ENCODE assay signal across 25 cellular contexts in genomic region chr17:34452769-34453168, GRCh38.
"Had no signal": no experiment of that assay in that cellular context is flagged by ENCODE, and none has a peak within 500 bp of the region (broad histone marks: within the 10 kb centered on the region; RNA-seq: fewer than 3 reads in every experiment).

No MANE protein-coding gene starts in this region.

- H3K27ac Mint-ChIP-seq: activated CD4-positive, alpha-beta memory T cell treated with anti-CD3 and anti-CD28 coated beads, Interleukin-2, amount 10 ng/mL, durations not matched to agents 7 days and 5 days; activated naive CD4-positive, alpha-beta T cell treated with anti-CD3 and anti-CD28 coated beads, Interleukin-2, amount 10 ng/mL, durations not matched to agents 7 days and 5 days; activated naive CD8-positive, alpha-beta T cell treated with anti-CD3 and anti-CD28 coated beads, Interleukin-2, amount 10 ng/mL, durations not matched to agents 7 days and 5 days; activated T-cell treated with anti-CD3 and anti-CD28 coated beads, Interleukin-2, amount 50 U/mL, for 72 hours; activated T-helper 2 cell treated with anti-CD3 and anti-CD28 coated beads, Interferon-gamma antibody, Interleukin-2, Interleukin-4, amounts not matched to agents 10 μg/mL and 5 μg/mL and 100 μg/mL, durations not matched to agents 14 hours and 24 hours and 36 hours; brain had no signal

- H3K4me1 Mint-ChIP-seq: activated CD4-positive, alpha-beta memory T cell treated with anti-CD3 and anti-CD28 coated beads, Interleukin-2, amount 10 ng/mL, durations not matched to agents 7 days and 5 days; activated naive CD4-positive, alpha-beta T cell treated with anti-CD3 and anti-CD28 coated beads, Interleukin-2, amount 10 ng/mL, durations not matched to agents 7 days and 5 days; brain had no signal

- H3K27me3 ChIP-seq: ascending aorta had no signal

- ATAC-seq: activated T-cell treated with anti-CD3 and anti-CD28 coated beads, Interleukin-2, amount 50 U/mL, for 72 hours had no signal

- H3K4me2 ChIP-seq: PC-9 had no signal

- H3K27ac ChIP-seq: ascending aorta, PC-9, SK-N-MC, VCaP had no signal

- H3K4me1 ChIP-seq: ascending aorta had no signal

- H3K4me3 ChIP-seq: ascending aorta, MG63, PC-9, SK-N-MC had no signal

- H2AFZ ChIP-seq: PC-9 had no signal

- H3K36me3 ChIP-seq: ascending aorta, MG63 had no signal

- H3K9me3 ChIP-seq: ascending aorta, MG63 had no signal

- H3K36me3 Mint-ChIP-seq: activated naive CD4-positive, alpha-beta T cell treated with anti-CD3 and anti-CD28 coated beads, Interleukin-2, amount 10 ng/mL, durations not matched to agents 7 days and 5 days; activated naive CD8-positive, alpha-beta T cell treated with anti-CD3 and anti-CD28 coated beads, Interleukin-2, amount 10 ng/mL, durations not matched to agents 7 days and 5 days; brain had no signal

- H3K9me3 Mint-ChIP-seq: activated CD4-positive, alpha-beta memory T cell treated with anti-CD3 and anti-CD28 coated beads, Interleukin-2, amount 10 ng/mL, durations not matched to agents 7 days and 5 days; activated naive CD4-positive, alpha-beta T cell treated with anti-CD3 and anti-CD28 coated beads, Interleukin-2, amount 10 ng/mL, durations not matched to agents 7 days and 5 days; activated naive CD8-positive, alpha-beta T cell treated with anti-CD3 and anti-CD28 coated beads, Interleukin-2, amount 10 ng/mL, durations not matched to agents 7 days and 5 days; activated T-cell treated with anti-CD3 and anti-CD28 coated beads, Interleukin-2, amount 50 U/mL, for 72 hours; activated T-helper 2 cell treated with anti-CD3 and anti-CD28 coated beads, Interferon-gamma antibody, Interleukin-2, Interleukin-4, amounts not matched to agents 10 μg/mL and 5 μg/mL and 100 μg/mL, durations not matched to agents 14 hours and 24 hours and 36 hours; brain had no signal

- DNase-seq: activated CD4-positive, alpha-beta memory T cell treated with anti-CD3 and anti-CD28 coated beads, Interleukin-2, amount 10 ng/mL, durations not matched to agents 7 days and 5 days; activated CD4-positive, alpha-beta T cell treated with anti-CD3 and anti-CD28 coated beads, Interleukin-2, amount 50 U/mL, for 1 hour; activated CD4-positive, CD25-positive, alpha-beta regulatory T cell; activated gamma-delta T cell treated with Interleukin-2 at 50 U/mL for 16 hours; activated naive CD4-positive, alpha-beta T cell treated with anti-CD3 and anti-CD28 coated beads, Interleukin-2, amount 10 ng/mL, durations not matched to agents 7 days and 5 days; activated naive CD8-positive, alpha-beta T cell treated with anti-CD3 and anti-CD28 coated beads, Interleukin-2, amount 10 ng/mL, durations not matched to agents 7 days and 5 days; activated T-cell treated with anti-CD3 and anti-CD28 coated beads for 4 hours; activated T-cell treated with anti-CD3 and anti-CD28 coated beads, Interleukin-2, amount 50 U/mL, for 72 hours; MG63; MV-4-11; NCI-H1105; NCI-H1436; NCI-H1694 treated with DMSO at 0.1 percent for 48 hours; NCI-H2029 treated with DMSO at 0.1 percent for 48 hours; NCI-H345; NCI-H510A treated with DMSO at 0.1 percent for 48 hours; NCI-H69; PC-9; SIG-M5; T-helper 1 cell had no signal

- H3K4me3 Mint-ChIP-seq: activated CD4-positive, alpha-beta memory T cell treated with anti-CD3 and anti-CD28 coated beads, Interleukin-2, amount 10 ng/mL, durations not matched to agents 7 days and 5 days; activated naive CD4-positive, alpha-beta T cell treated with anti-CD3 and anti-CD28 coated beads, Interleukin-2, amount 10 ng/mL, durations not matched to agents 7 days and 5 days; activated naive CD8-positive, alpha-beta T cell treated with anti-CD3 and anti-CD28 coated beads, Interleukin-2, amount 10 ng/mL, durations not matched to agents 7 days and 5 days; activated T-cell treated with anti-CD3 and anti-CD28 coated beads, Interleukin-2, amount 50 U/mL, for 72 hours; brain had no signal
